In the genomic region with DNA sequence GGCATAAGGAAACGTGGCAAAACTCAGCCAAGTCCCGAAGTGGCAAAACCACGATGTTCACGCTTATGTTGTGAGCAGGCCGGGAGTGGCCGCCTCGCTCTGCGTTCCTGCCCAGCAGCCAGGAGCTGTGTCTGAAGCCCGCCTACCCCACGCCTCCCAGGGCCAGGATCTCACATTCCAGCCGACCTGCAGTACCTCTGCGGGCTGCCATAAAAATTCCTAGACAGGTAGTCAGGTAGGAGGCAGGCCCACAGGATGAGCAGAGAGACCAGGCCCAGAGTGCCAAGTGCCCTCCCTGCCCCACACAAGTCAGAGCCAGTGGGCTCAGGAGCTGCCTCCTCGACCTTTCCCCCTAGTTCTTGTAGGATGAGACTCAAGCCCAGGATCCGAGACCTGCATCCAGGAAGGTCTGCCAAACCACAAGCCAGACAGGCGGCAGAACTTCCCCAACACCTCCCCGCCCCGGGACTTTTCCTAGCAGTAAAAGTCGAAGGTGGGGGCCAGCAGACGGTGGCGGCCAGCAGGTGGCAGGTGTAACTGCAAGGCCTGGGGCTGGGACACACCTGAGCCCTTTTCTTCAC, we compare ENCODE assay signal across 13 cellular contexts. TPM values are rescaled to one million over a fixed set of nuclear protein-coding genes. Genes with fewer than 3 reads are reported as not detected.
DNase-seq lines count a peak whose midpoint lies in the region; ATAC-seq, FAIRE-seq and TF ChIP-seq lines count a peak whose summit lies in the region.
"Had no signal": no experiment of that assay in that cellular context is flagged by ENCODE, and none has a peak within 500 bp of the region (broad histone marks: within the 10 kb centered on the region; RNA-seq: fewer than 3 reads in every experiment).

No MANE protein-coding gene starts in this region.

- H3K27ac ChIP-seq in keratinocyte (ENCODE audit: control insufficient read depth, insufficient read depth, low read length) (peak overlapping the region; percentile 90), thoracic aorta (peak overlapping the region; percentile 35 to 84)
- H3K27ac ChIP-seq: GM23248, neutrophil had no signal

- H3K36me3 ChIP-seq in keratinocyte (ENCODE audit: control insufficient read depth in 2 of 2, extremely low read depth in 1 of 2, insufficient read depth in 2 of 2, low read length in 2 of 2), result peaks cover 9 to 28% of the 10 kb centered on the region in 2 experiments
- H3K36me3 ChIP-seq in thoracic aorta, result no peaks in the 10 kb centered on the region
- H3K36me3 ChIP-seq: neutrophil had no signal

- peaks cover 87% of the 10 kb centered on the region for H3K79me2 ChIP-seq in keratinocyte (ENCODE audit: control insufficient read depth, insufficient read depth, low read length)

- H3K9me1 ChIP-seq in keratinocyte (ENCODE audit: control insufficient read depth, extremely low read depth, insufficient read depth, low read length), result peaks cover 6% of the 10 kb centered on the region

- H3K9me3 ChIP-seq in keratinocyte (ENCODE audit: control insufficient read depth, low read depth, low read length) (no peaks in the 10 kb centered on the region), thoracic aorta (no peaks in the 10 kb centered on the region)
- H3K9me3 ChIP-seq: neutrophil had no signal

- H3K27me3 ChIP-seq in keratinocyte (ENCODE audit: control insufficient read depth, extremely low read depth, insufficient read depth, low read length) (no peaks in the 10 kb centered on the region), thoracic aorta (replicated peaks; ENCODE audit: insufficient read depth) (no peaks in the 10 kb centered on the region)

- TF ChIP-seq CTCF in HFF-Myc (IDR thresholded peaks at IDR 0.05; ENCODE audit: low read depth, low read length, missing control alignments) (peak; percentile 15), keratinocyte (optimal IDR thresholded peaks at IDR 0.05 in 1 of 3, IDR thresholded peaks at IDR 0.05 in 1 of 3, conservative IDR thresholded peaks at IDR 0.05 in 1 of 3; ENCODE audit: extremely low read depth in 1 of 3, insufficient read depth in 2 of 3, low read length in 3 of 3) (peak; percentile 55 to 60 (median 59)), thoracic aorta (IDR thresholded peaks at IDR 0.05) (no peak), GM13976 (IDR thresholded peaks at IDR 0.05; ENCODE audit: borderline replicate concordance, control extremely low read depth, extremely low read depth, insufficient read depth, missing control alignments) (no peak)

- no peak overlapping the region for H3K4me3 ChIP-seq in HFF-Myc (replicated peaks; ENCODE audit: low read depth, low read length)
- H3K4me3 ChIP-seq in keratinocyte (ENCODE audit: control insufficient read depth in 2 of 3, extremely low read depth in 1 of 3, insufficient read depth in 2 of 3, low read depth in 1 of 3, low read length in 3 of 3), result no peak overlapping the region
- peak overlapping the region; percentile 28 for H3K4me3 ChIP-seq in thoracic aorta
- H3K4me3 ChIP-seq: GM23248 had no signal

- in situ Hi-C loops in GM13976 (cut with MboI; ENCODE audit: low sequenced_read_pairs, unreplicated experiment), result no loop called here

- FAIRE-seq in keratinocyte (lab: Jason Lieb, UNC), result peak; percentile 99

- no peaks in the 10 kb centered on the region for H4K20me1 ChIP-seq in keratinocyte (ENCODE audit: control insufficient read depth, extremely low read depth, insufficient read depth, low read length)

- ATAC-seq in thoracic aorta (ENCODE audit: insufficient number of reproducible peaks, low FRiP score, low read depth), result no peak
- ATAC-seq in HG03095 (IDR thresholded peaks at IDR 0.05; ENCODE audit: unreplicated experiment), result no peak
- no peak for ATAC-seq in GM21390 (IDR thresholded peaks at IDR 0.05; ENCODE audit: unreplicated experiment)
- ATAC-seq in HG03175 (IDR thresholded peaks at IDR 0.05; ENCODE audit: unreplicated experiment), result no peak

- peak overlapping the region; percentile 78 for H3K9ac ChIP-seq in keratinocyte (ENCODE audit: control insufficient read depth, extremely low read depth, insufficient read depth, low read length)
- H3K9ac ChIP-seq: GM23248 had no signal

- H3K4me1 ChIP-seq in keratinocyte (ENCODE audit: control insufficient read depth, extremely low read depth, insufficient read depth, low read length), result peaks cover 100% of the 10 kb centered on the region
- H3K4me1 ChIP-seq in thoracic aorta (ENCODE audit: control insufficient read depth in 1 of 2, low read depth in 2 of 2), result peaks cover 59 to 100% of the 10 kb centered on the region in 2 donors

- peak overlapping the region; percentile 73 for H3K4me2 ChIP-seq in keratinocyte (ENCODE audit: control insufficient read depth, extremely low read depth, insufficient read depth, low read depth, low read length)

- no peak overlapping the region for H2AFZ ChIP-seq in keratinocyte (ENCODE audit: control insufficient read depth, low read length)
- H2AFZ ChIP-seq: GM23248 had no signal

- DNase-seq in HFF-Myc (ENCODE audit: extremely low read depth, low read depth) (no peak), SW480 (ENCODE audit: low spot score) (peak; percentile 99), keratinocyte (ENCODE audit: low read depth, low spot score) (peak; percentile 95), thoracic aorta (ENCODE audit: low spot score) (no peak), GM13976 (ENCODE audit: low spot score) (no peak)
- DNase-seq: activated CD4-positive, CD25-positive, alpha-beta regulatory T cell; aorta; glutamatergic neuron; GM23248 had no signal

- dilution Hi-C loops in keratinocyte (cut with MboI; ENCODE audit: extremely low pct_ligation_motif_present, low sequenced_read_pairs), result no loop called here

RNA-seq across cellular contexts. Expression of gene PMEPA1, which starts 16.7 kb away (rescaled TPM):
- polyA plus RNA-seq in keratinocyte, result 29.0 to 84.0 TPM (median 50.7 TPM) in 3 replicates
- 14.2 TPM for polyA plus RNA-seq in keratinocyte (2011; ENCODE audit: low read depth)
- 40.6 and 82.2 TPM in 2 replicates for polyA plus RNA-seq in keratinocyte (2011; cell fraction: cytosol; rRNA removed)
- 70.2 and 80.4 TPM in 2 replicates for polyA plus RNA-seq in keratinocyte (2011; cell fraction: nucleus; rRNA removed)
- 20.6 and 151 TPM in 2 replicates for polyA plus RNA-seq in keratinocyte (2012; ENCODE audit: low replicate concordance)
- polyA minus RNA-seq in keratinocyte, result 41.7 to 94.9 TPM (median 50.4 TPM) in 3 replicates
- 149 TPM for polyA minus RNA-seq in keratinocyte (2011; cell fraction: cytosol; rRNA and poly(A)+ RNA removed)
- polyA minus RNA-seq in keratinocyte (2011; cell fraction: nucleus; rRNA and poly(A)+ RNA removed), result 70.1 and 74.7 TPM in 2 replicates
- total RNA-seq in thoracic aorta, result 100 to 1,000 TPM in 1 of 2 donors, 10 to 100 TPM in 1; 68.4 to 104 TPM

Comparison
In these comparisons a context has a peak if more than half of its experiments do, and no peak if none do; other contexts are left out.
1. DNase-seq: peak in SW480 (single experiment) and keratinocyte (single experiment); none in HFF-Myc (single experiment), thoracic aorta (single experiment) and GM13976 (single experiment).
2. CTCF ChIP-seq: peak in HFF-Myc (single experiment) and keratinocyte (3 of 3); none in thoracic aorta (single experiment) and GM13976 (single experiment).